25 cellular contexts compared by ENCODE assay signal in genomic region chr17:67488768-67489167, GRCh38.
DNase-seq lines count a peak whose midpoint lies in the region; ATAC-seq and TF ChIP-seq lines count a peak whose summit lies in the region.
"Had no signal": no experiment of that assay in that cellular context is flagged by ENCODE, and none has a peak within 500 bp of the region (broad histone marks: within the 10 kb centered on the region; RNA-seq: fewer than 3 reads in every experiment).

No MANE protein-coding gene starts in this region.

- H3K27me3 Mint-ChIP-seq in central memory CD8-positive, alpha-beta T cell: no peaks in the 10 kb centered on the region
- H3K27me3 Mint-ChIP-seq: activated CD4-positive, alpha-beta T cell treated with anti-CD3 and anti-CD28 coated beads, Interleukin-2, amount 10 ng/mL, durations not matched to agents 7 days and 5 days; stimulated activated naive B cell treated with anti-CD40 and anti-IgM and Interleukin-4, amounts not matched to agents 10 μg/mL and 1 μg/mL and 100 μg/mL, for 72 hours had no signal

- no peaks in the 10 kb centered on the region for H3K9me3 Mint-ChIP-seq in central memory CD8-positive, alpha-beta T cell
- H3K9me3 Mint-ChIP-seq: stimulated activated naive B cell treated with anti-CD40 and anti-IgM and Interleukin-4, amounts not matched to agents 10 μg/mL and 1 μg/mL and 100 μg/mL, for 72 hours had no signal

- no peak overlapping the region for H3K4me3 Mint-ChIP-seq in central memory CD8-positive, alpha-beta T cell
- H3K4me3 Mint-ChIP-seq: activated CD4-positive, alpha-beta T cell treated with anti-CD3 and anti-CD28 coated beads, Interleukin-2, amount 10 ng/mL, durations not matched to agents 7 days and 5 days; CD14-positive monocyte; stimulated activated naive B cell treated with anti-CD40 and anti-IgM and Interleukin-4, amounts not matched to agents 10 μg/mL and 1 μg/mL and 100 μg/mL, for 72 hours had no signal

- H3K27me3 ChIP-seq in right atrium auricular region: no peaks in the 10 kb centered on the region
- H3K27me3 ChIP-seq in right cardiac atrium (ENCODE audit: control insufficient read depth, insufficient read depth): no peaks in the 10 kb centered on the region
- H3K27me3 ChIP-seq in osteoblast (ENCODE audit: insufficient read depth, low read length): no peaks in the 10 kb centered on the region
- H3K27me3 ChIP-seq in H7 (ENCODE audit: control insufficient read depth, insufficient read depth, low read length): no peaks in the 10 kb centered on the region
- H3K27me3 ChIP-seq: ascending aorta, hepatocyte, SJCRH30, upper lobe of right lung had no signal

- ATAC-seq in right cardiac atrium (no peak), GM19452 (IDR thresholded peaks at IDR 0.05; ENCODE audit: unreplicated experiment) (no peak)
- ATAC-seq in central memory CD8-positive, alpha-beta T cell (replicated peaks; ENCODE audit: extremely low read depth, poor library complexity, severe bottlenecking): no peak
- ATAC-seq: mucosa of descending colon, psoas muscle, upper lobe of right lung had no signal

- intact Hi-C loops in right cardiac atrium (cut with DNase I): loop anchor here in 1 of 4 donors (10.0 kb wide), 1 partner anchor 116 kb away; no protein-coding TSS in a partner anchor

- peak overlapping the region; percentile 70 for H3K27ac Mint-ChIP-seq in central memory CD8-positive, alpha-beta T cell (ENCODE audit: low read depth)
- H3K27ac Mint-ChIP-seq: activated CD4-positive, alpha-beta T cell treated with anti-CD3 and anti-CD28 coated beads, Interleukin-2, amount 10 ng/mL, durations not matched to agents 7 days and 5 days; stimulated activated naive B cell treated with anti-CD40 and anti-IgM and Interleukin-4, amounts not matched to agents 10 μg/mL and 1 μg/mL and 100 μg/mL, for 72 hours had no signal

- peaks cover 87% of the 10 kb centered on the region for H3K4me1 Mint-ChIP-seq in central memory CD8-positive, alpha-beta T cell

- peaks cover 10% of the 10 kb centered on the region for H3K36me3 Mint-ChIP-seq in central memory CD8-positive, alpha-beta T cell (ENCODE audit: insufficient read depth)

- H3K4me2 ChIP-seq in osteoblast (ENCODE audit: insufficient read depth, low read length): no peak overlapping the region
- H3K4me2 ChIP-seq: hepatocyte had no signal

- H3K36me3 ChIP-seq in right atrium auricular region (no peaks in the 10 kb centered on the region), osteoblast (ENCODE audit: insufficient read depth, low read length) (no peaks in the 10 kb centered on the region), H7 (replicated peaks; ENCODE audit: control insufficient read depth, insufficient read depth, low read length) (no peaks in the 10 kb centered on the region; the same call in 1 of the 2 replicates)
- H3K36me3 ChIP-seq: ascending aorta, HAP-1, neutrophil, SJCRH30, upper lobe of right lung had no signal

- no peaks in the 10 kb centered on the region for H3K9me3 ChIP-seq in right atrium auricular region
- H3K9me3 ChIP-seq in right cardiac atrium (ENCODE audit: control insufficient read depth, low read length): no peaks in the 10 kb centered on the region
- no peaks in the 10 kb centered on the region for H3K9me3 ChIP-seq in osteoblast (ENCODE audit: low read depth, low read length)
- H3K9me3 ChIP-seq: ascending aorta, HAP-1, mucosa of descending colon, neutrophil, psoas muscle, SJCRH30, upper lobe of right lung had no signal

- DNase-seq in right atrium auricular region (ENCODE audit: low spot score) (no peak), right cardiac atrium (no peak), osteoblast (ENCODE audit: insufficient read length, low spot score, missing footprints) (no peak), H7 (no peak), SW480 (ENCODE audit: low spot score) (no peak)
- no peak for DNase-seq in central memory CD8-positive, alpha-beta T cell (ENCODE audit: low spot score in 2 of 2)
- DNase-seq: activated CD4-positive, alpha-beta T cell treated with anti-CD3 and anti-CD28 coated beads, Interleukin-2, amount 10 ng/mL, durations not matched to agents 7 days and 5 days; activated CD8-positive, alpha-beta memory T cell treated with anti-CD3 and anti-CD28 coated beads, Interleukin-2, amount 50 U/mL, for 48 hours; central memory CD4-positive, alpha-beta T cell; GF-D8; mucosa of descending colon; NCI-H526; SJCRH30; small intestine; stimulated activated CD4-positive, alpha-beta T cell treated with anti-CD3 and anti-CD28 coated beads, Interleukin-2, amount 100 ng/mL, for 24 hours; T-helper 2 cell; upper lobe of right lung had no signal

- TF ChIP-seq CTCF in right atrium auricular region (IDR thresholded peaks at IDR 0.05) (no peak), osteoblast (IDR thresholded peaks at IDR 0.05; ENCODE audit: extremely low read depth, low read depth, low read length) (no peak)

- no peak overlapping the region for H3K4me3 ChIP-seq in right atrium auricular region
- H3K4me3 ChIP-seq in right cardiac atrium (ENCODE audit: low read length): no peak overlapping the region
- H3K4me3 ChIP-seq in osteoblast (ENCODE audit: insufficient read depth, low read length): no peak overlapping the region
- H3K4me3 ChIP-seq in H7 (ENCODE audit: insufficient read depth, low read depth, low read length): no peak overlapping the region
- H3K4me3 ChIP-seq: ascending aorta, HAP-1, hepatocyte, mucosa of descending colon, psoas muscle, SJCRH30, upper lobe of right lung had no signal

- H3K79me2 ChIP-seq in osteoblast (ENCODE audit: insufficient read depth, low read length): peaks cover 11% of the 10 kb centered on the region
- H3K79me2 ChIP-seq: hepatocyte had no signal

- peaks cover 0 to 46% of the 10 kb centered on the region in 2 donors for H3K4me1 ChIP-seq in right atrium auricular region
- H3K4me1 ChIP-seq in right cardiac atrium (ENCODE audit: control insufficient read depth, insufficient read depth, low read length): peaks cover 8% of the 10 kb centered on the region
- H3K4me1 ChIP-seq in osteoblast (ENCODE audit: insufficient read depth, low read length): peaks cover 34% of the 10 kb centered on the region

- no peak overlapping the region for H2AFZ ChIP-seq in osteoblast (ENCODE audit: low read length)
- H2AFZ ChIP-seq: hepatocyte had no signal

- no peaks in the 10 kb centered on the region for H4K20me1 ChIP-seq in osteoblast (ENCODE audit: insufficient read depth, low read length)

- H3K27ac ChIP-seq in right atrium auricular region (peak overlapping the region; percentile 50 to 82), right cardiac atrium (ENCODE audit: low read length) (no peak overlapping the region), osteoblast (ENCODE audit: low read depth, low read length) (peak overlapping the region; percentile 57)
- H3K27ac ChIP-seq: ascending aorta, hepatocyte, neutrophil, psoas muscle, SJCRH30, upper lobe of right lung had no signal

- 99% methylated on average over 4 of the region's 4 CpGs for WGBS in right cardiac atrium
